ENCODE assay signal across 17 cellular contexts in the genomic region with DNA sequence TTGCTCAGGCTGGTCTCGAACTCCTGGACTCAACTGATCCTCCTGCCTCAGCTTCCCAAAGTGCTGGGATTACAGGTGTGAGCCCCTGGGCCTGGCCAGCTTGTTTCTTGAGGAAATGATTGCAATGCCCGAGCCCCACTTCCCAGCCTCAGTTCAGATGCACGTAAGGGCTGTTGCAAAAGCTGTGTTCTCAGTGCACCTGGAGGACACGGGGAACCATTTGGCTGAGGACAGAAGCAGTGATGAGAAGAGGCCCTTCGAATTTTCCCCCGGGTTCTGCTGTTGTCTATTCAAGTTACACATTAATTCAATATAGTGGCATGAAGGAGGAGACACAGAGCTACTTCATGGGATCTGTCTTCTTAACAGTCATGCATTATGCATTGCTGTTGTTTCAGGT.
DNase-seq lines count a peak whose midpoint lies in the region; ATAC-seq, FAIRE-seq and TF ChIP-seq lines count a peak whose summit lies in the region.
"Had no signal": no experiment of that assay in that cellular context is flagged by ENCODE, and none has a peak within 500 bp of the region (broad histone marks: within the 10 kb centered on the region; RNA-seq: fewer than 3 reads in every experiment).

No MANE protein-coding gene starts in this region.

- no peaks in the 10 kb centered on the region for H3K4me1 ChIP-seq in uterus

- H3K4me1 Mint-ChIP-seq in effector memory CD8-positive, alpha-beta T cell (ENCODE audit: low read depth in 2 of 2) = peaks cover 7% of the 10 kb centered on the region in 2 donors

- no peaks in the 10 kb centered on the region for H3K9me3 Mint-ChIP-seq in effector memory CD8-positive, alpha-beta T cell
- H3K9me3 Mint-ChIP-seq: activated naive CD4-positive, alpha-beta T cell treated with anti-CD3 and anti-CD28 coated beads for 36 hours; H9 had no signal

- H3K36me3 Mint-ChIP-seq in effector memory CD8-positive, alpha-beta T cell (ENCODE audit: insufficient read depth) = no peaks in the 10 kb centered on the region

- H3K27me3 Mint-ChIP-seq in effector memory CD8-positive, alpha-beta T cell = no peaks in the 10 kb centered on the region

- H3K36me3 ChIP-seq in uterus = no peaks in the 10 kb centered on the region
- H3K36me3 ChIP-seq: BLaER1 treated with 17β-estradiol and CSF1 and Interleukin-3, amounts not matched to agents 10 nM and 100 nM; MG63 had no signal

- ATAC-seq in GM19463 (IDR thresholded peaks at IDR 0.05; ENCODE audit: unreplicated experiment) = peak; percentile 9
- peak; percentile 5 for ATAC-seq in HG03378 (IDR thresholded peaks at IDR 0.05; ENCODE audit: unreplicated experiment)
- no peak for ATAC-seq in effector memory CD8-positive, alpha-beta T cell (replicated peaks)
- no peak for ATAC-seq in GM21737 (IDR thresholded peaks at IDR 0.05; ENCODE audit: unreplicated experiment)

- H3K4me3 ChIP-seq in uterus = no peak overlapping the region
- H3K4me3 ChIP-seq: BLaER1 treated with 17β-estradiol and CSF1 and Interleukin-3, amounts not matched to agents 10 nM and 100 nM; coronary artery; K562; MG63 had no signal

- no peak for TF ChIP-seq CTCF in D721Med (IDR thresholded peaks at IDR 0.05; ENCODE audit: insufficient read depth, missing control alignments)
- no peak for TF ChIP-seq CTCF in uterus (IDR thresholded peaks at IDR 0.05)

- TF ChIP-seq POLR2A in uterus (IDR thresholded peaks at IDR 0.05) = no peak

- peak; percentile 16 for FAIRE-seq in D721Med (lab: Jason Lieb, UNC)
- FAIRE-seq: small intestine, urothelium cell line had no signal

- no peak overlapping the region for H3K27ac ChIP-seq in uterus
- H3K27ac ChIP-seq: BLaER1 treated with 17β-estradiol and CSF1 and Interleukin-3, amounts not matched to agents 10 nM and 100 nM; coronary artery had no signal

- peak overlapping the region; percentile 7 to 70 for H3K27ac Mint-ChIP-seq in effector memory CD8-positive, alpha-beta T cell
- H3K27ac Mint-ChIP-seq: activated naive CD4-positive, alpha-beta T cell treated with anti-CD3 and anti-CD28 coated beads for 36 hours; H9 had no signal

- intact Hi-C loops in uterus (cut with DNase I; ENCODE audit: low total_unique reads) = no loop called here

- H3K4me3 Mint-ChIP-seq in effector memory CD8-positive, alpha-beta T cell = no peak overlapping the region
- H3K4me3 Mint-ChIP-seq: activated naive CD4-positive, alpha-beta T cell treated with anti-CD3 and anti-CD28 coated beads for 36 hours; H9 had no signal

- H3K9me3 ChIP-seq in uterus = no peaks in the 10 kb centered on the region
- H3K9me3 ChIP-seq: BLaER1 treated with 17β-estradiol and CSF1 and Interleukin-3, amounts not matched to agents 10 nM and 100 nM; Caco-2; MG63 had no signal

- no peaks in the 10 kb centered on the region for H3K27me3 ChIP-seq in uterus
- H3K27me3 ChIP-seq: BLaER1 treated with 17β-estradiol and CSF1 and Interleukin-3, amounts not matched to agents 10 nM and 100 nM; MG63 had no signal

- DNase-seq in D721Med (ENCODE audit: insufficient read length, low spot score) (no peak), amygdala (lab: John Stamatoyannopoulos, UW) (no peak), uterus (no peak), retina (no peak)
- no peak for DNase-seq in effector memory CD8-positive, alpha-beta T cell

Comparison
In these comparisons a context has a peak if more than half of its experiments do, and no peak if none do; other contexts are left out.
1. ATAC-seq: peak in GM19463 (single experiment) and HG03378 (single experiment); none in effector memory CD8-positive, alpha-beta T cell (single experiment) and GM21737 (single experiment).